ENCODE assay signal across 1 cellular context in genomic region chr17:49687878-49688491, GRCh38.
TF ChIP-seq lines count a peak whose summit lies in the region.

No MANE protein-coding gene starts in this region.

TF ChIP-seq in GM23338, 12 proteins besides CTCF, POLR2A, EP300 and RAD21 (continued from another document):
- no peak for TF ChIP-seq ETS1 (IDR thresholded peaks at IDR 0.05)
